ENCODE assay signal across 1 cellular context in genomic region chr12:108609535-108610335, GRCh38.
A peak's percentile ranks its signal among the peaks of the same experiment; 100 is the strongest.
TF ChIP-seq lines count a peak whose summit lies in the region.

No MANE protein-coding gene starts in this region.

TF ChIP-seq in GM12878, 131 proteins besides CTCF, POLR2A, EP300 and RAD21:
- TF ChIP-seq IKZF1 (conservative IDR thresholded peaks at IDR 0.05) (no peak), SUPT20H (IDR thresholded peaks at IDR 0.05; ENCODE audit: borderline replicate concordance, control insufficient read depth, low read depth, low read length) (no peak), CREM (IDR thresholded peaks at IDR 0.05; ENCODE audit: low read depth) (peak; percentile 58; the same call in 1 of the 2 replicates), TCF3 (IDR thresholded peaks at IDR 0.05; ENCODE audit: borderline replicate concordance, insufficient read depth, low read depth, low read length) (peak; percentile 98), HDAC2 (IDR thresholded peaks at IDR 0.05) (no peak), NFIC (IDR thresholded peaks at IDR 0.05; ENCODE audit: low read depth, low read length) (peak; percentile 65), IRF5 (IDR thresholded peaks at IDR 0.05; ENCODE audit: borderline replicate concordance) (no peak), MTA3 (IDR thresholded peaks at IDR 0.05; ENCODE audit: borderline replicate concordance, low read length) (no peak), MEF2A (IDR thresholded peaks at IDR 0.05; ENCODE audit: insufficient read depth, low read depth, low read length) (peak; percentile 65; the same call in 1 of the 2 replicates), HSF1 (IDR thresholded peaks at IDR 0.05; ENCODE audit: low read depth, low read length) (no peak), E2F8 (IDR thresholded peaks at IDR 0.05; ENCODE audit: low read depth, partially characterized antibody) (no peak), ESRRA (IDR thresholded peaks at IDR 0.05; ENCODE audit: low read length) (no peak), STAT3 (IDR thresholded peaks at IDR 0.05; ENCODE audit: low read depth, low read length) (no peak), RUNX3 (IDR thresholded peaks at IDR 0.05; ENCODE audit: low read length) (peak; percentile 83), CEBPB (IDR thresholded peaks at IDR 0.05; ENCODE audit: borderline replicate concordance in 1 of 2, low read depth in 2 of 2, low read length in 2 of 2) (no peak), ASH2L (IDR thresholded peaks at IDR 0.05; ENCODE audit: borderline replicate concordance, low read depth) (no peak), TCF12 (IDR thresholded peaks at IDR 0.05; ENCODE audit: low read depth, low read length) (peak; percentile 97), KDM1A (IDR thresholded peaks at IDR 0.05; ENCODE audit: borderline replicate concordance) (no peak), BCL3 (IDR thresholded peaks at IDR 0.05; ENCODE audit: borderline replicate concordance, insufficient read depth, low read depth, low read length, poor library complexity, severe bottlenecking) (no peak), EED (IDR thresholded peaks at IDR 0.05; ENCODE audit: low read depth) (peak; percentile 71), TAF1 (IDR thresholded peaks at IDR 0.05; ENCODE audit: borderline replicate concordance, low read depth, low read length) (no peak), FOXM1 (IDR thresholded peaks at IDR 0.05; ENCODE audit: low read depth, low read length) (peak; percentile 79), PAX5 (IDR thresholded peaks at IDR 0.05; ENCODE audit: borderline replicate concordance, low read depth, low read length) (peak; percentile 84; the same call in 1 of the 2 replicates)
- TF ChIP-seq, protein P1, sequence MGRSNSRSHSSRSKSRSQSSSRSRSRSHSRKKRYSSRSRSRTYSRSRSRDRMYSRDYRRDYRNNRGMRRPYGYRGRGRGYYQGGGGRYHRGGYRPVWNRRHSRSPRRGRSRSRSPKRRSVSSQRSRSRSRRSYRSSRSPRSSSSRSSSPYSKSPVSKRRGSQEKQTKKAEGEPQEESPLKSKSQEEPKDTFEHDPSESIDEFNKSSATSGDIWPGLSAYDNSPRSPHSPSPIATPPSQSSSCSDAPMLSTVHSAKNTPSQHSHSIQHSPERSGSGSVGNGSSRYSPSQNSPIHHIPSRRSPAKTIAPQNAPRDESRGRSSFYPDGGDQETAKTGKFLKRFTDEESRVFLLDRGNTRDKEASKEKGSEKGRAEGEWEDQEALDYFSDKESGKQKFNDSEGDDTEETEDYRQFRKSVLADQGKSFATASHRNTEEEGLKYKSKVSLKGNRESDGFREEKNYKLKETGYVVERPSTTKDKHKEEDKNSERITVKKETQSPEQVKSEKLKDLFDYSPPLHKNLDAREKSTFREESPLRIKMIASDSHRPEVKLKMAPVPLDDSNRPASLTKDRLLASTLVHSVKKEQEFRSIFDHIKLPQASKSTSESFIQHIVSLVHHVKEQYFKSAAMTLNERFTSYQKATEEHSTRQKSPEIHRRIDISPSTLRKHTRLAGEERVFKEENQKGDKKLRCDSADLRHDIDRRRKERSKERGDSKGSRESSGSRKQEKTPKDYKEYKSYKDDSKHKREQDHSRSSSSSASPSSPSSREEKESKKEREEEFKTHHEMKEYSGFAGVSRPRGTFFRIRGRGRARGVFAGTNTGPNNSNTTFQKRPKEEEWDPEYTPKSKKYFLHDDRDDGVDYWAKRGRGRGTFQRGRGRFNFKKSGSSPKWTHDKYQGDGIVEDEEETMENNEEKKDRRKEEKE (IDR thresholded peaks at IDR 0.05), result no peak
- TF ChIP-seq, protein P2, sequence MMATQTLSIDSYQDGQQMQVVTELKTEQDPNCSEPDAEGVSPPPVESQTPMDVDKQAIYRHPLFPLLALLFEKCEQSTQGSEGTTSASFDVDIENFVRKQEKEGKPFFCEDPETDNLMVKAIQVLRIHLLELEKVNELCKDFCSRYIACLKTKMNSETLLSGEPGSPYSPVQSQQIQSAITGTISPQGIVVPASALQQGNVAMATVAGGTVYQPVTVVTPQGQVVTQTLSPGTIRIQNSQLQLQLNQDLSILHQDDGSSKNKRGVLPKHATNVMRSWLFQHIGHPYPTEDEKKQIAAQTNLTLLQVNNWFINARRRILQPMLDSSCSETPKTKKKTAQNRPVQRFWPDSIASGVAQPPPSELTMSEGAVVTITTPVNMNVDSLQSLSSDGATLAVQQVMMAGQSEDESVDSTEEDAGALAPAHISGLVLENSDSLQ (IDR thresholded peaks at IDR 0.05), result no peak
- TF ChIP-seq, protein P3, sequence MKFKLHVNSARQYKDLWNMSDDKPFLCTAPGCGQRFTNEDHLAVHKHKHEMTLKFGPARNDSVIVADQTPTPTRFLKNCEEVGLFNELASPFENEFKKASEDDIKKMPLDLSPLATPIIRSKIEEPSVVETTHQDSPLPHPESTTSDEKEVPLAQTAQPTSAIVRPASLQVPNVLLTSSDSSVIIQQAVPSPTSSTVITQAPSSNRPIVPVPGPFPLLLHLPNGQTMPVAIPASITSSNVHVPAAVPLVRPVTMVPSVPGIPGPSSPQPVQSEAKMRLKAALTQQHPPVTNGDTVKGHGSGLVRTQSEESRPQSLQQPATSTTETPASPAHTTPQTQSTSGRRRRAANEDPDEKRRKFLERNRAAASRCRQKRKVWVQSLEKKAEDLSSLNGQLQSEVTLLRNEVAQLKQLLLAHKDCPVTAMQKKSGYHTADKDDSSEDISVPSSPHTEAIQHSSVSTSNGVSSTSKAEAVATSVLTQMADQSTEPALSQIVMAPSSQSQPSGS (IDR thresholded peaks at IDR 0.05; ENCODE audit: low read length), result 0 out of 2 replicates have a peak, but pooled peaks have one; percentile 46
